1 cellular context compared by ENCODE assay signal in the genomic region with DNA sequence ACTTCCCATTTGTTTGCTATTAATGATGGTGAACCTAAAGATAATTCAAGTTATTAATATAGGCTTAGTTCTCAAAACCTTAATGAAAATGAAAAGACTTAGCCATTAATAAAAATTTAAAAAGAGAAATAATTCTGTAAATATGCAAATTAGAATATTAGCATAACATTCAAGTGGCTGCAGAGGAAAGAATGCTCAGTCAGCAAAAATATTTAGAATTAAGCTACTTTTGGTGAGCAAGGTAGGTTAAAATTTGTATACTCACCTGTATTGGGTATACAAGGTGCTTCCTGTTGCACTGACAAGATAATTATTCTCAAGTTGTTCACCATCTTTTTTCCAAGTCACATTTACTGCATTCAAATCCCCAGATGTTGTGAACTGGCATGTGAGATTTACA. TPM values are rescaled to one million over a fixed set of nuclear protein-coding genes. Genes with fewer than 3 reads are reported as not detected.
"Had no signal": no experiment of that assay in that cellular context is flagged by ENCODE, and none has a peak within 500 bp of the region (broad histone marks: within the 10 kb centered on the region; RNA-seq: fewer than 3 reads in every experiment).

No MANE protein-coding gene starts in this region.

RNA-seq across cellular contexts. Expression of a gene that starts 30.2 kb away (rescaled TPM):
- total RNA-seq: endothelial cell of umbilical vein had no signal
- polyA plus RNA-seq: endothelial cell of umbilical vein had no signal
